Comparison of ENCODE assay signal across 14 cellular contexts in the genomic region with DNA sequence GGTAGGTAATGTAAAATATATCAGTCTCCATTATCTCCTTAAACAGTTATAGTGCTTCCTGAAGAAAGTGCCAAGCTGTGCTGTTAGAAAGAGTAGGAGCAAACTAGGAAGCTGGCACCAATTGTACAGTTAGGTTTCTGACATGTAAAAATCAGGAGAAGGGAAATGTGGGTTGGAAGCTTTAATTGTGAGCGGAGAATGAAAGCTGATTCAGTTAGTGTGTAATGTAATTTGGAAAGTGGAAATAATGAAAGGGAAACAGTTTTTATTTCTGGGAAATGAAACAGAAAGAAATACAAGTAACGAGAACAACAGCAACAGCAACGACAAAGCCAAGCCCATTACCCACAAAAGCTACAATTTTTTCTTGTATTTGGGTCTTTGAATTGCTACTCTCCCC. TPM values are rescaled to one million over a fixed set of nuclear protein-coding genes. Genes with fewer than 3 reads are reported as not detected.
DNase-seq lines count a peak whose midpoint lies in the region; ATAC-seq, FAIRE-seq and TF ChIP-seq lines count a peak whose summit lies in the region.
"Had no signal": no experiment of that assay in that cellular context is flagged by ENCODE, and none has a peak within 500 bp of the region (broad histone marks: within the 10 kb centered on the region; RNA-seq: fewer than 3 reads in every experiment).

No MANE protein-coding gene starts in this region.

- TF ChIP-seq CTCF in GM10266 (IDR thresholded peaks at IDR 0.05; ENCODE audit: control insufficient read depth, insufficient read depth, low read depth, missing control alignments) (no peak), activated B cell treated with CpG ODN at 0.5 μM for 24 hours (IDR thresholded peaks at IDR 0.05) (no peak), pancreas (IDR thresholded peaks at IDR 0.05) (no peak), WERI-Rb-1 (IDR thresholded peaks at IDR 0.05; ENCODE audit: low read depth, low read length) (no peak)

- H3K4me3 ChIP-seq in ACC112 (ENCODE audit: low read depth, low read length) (no peak overlapping the region), muscle layer of colon (ENCODE audit: low read depth in 1 of 2, low read length in 2 of 2) (no peak overlapping the region), pancreas (no peak overlapping the region), WERI-Rb-1 (ENCODE audit: low read depth, low read length) (no peak overlapping the region)

- no peak for ATAC-seq in activated B cell treated with CpG ODN at 0.5 μM for 24 hours (ENCODE audit: low read depth)
- no peak for ATAC-seq in pancreas
- no peak for ATAC-seq in HG03442 (IDR thresholded peaks at IDR 0.05; ENCODE audit: unreplicated experiment)

- H3K27me3 Mint-ChIP-seq in activated B cell treated with CpG ODN at 0.5 μM for 24 hours = no peaks in the 10 kb centered on the region

- peak overlapping the region; percentile 36 for H3K4me3 Mint-ChIP-seq in activated B cell treated with CpG ODN at 0.5 μM for 24 hours

- H3K27ac Mint-ChIP-seq in activated B cell treated with CpG ODN at 0.5 μM for 24 hours = peak overlapping the region; percentile 51

- H3K4me1 ChIP-seq in ACC112 (ENCODE audit: control insufficient read depth, insufficient read depth, low read length, unreplicated experiment) = peaks cover 18% of the 10 kb centered on the region
- H3K4me1 ChIP-seq in muscle layer of colon (ENCODE audit: insufficient read depth, low read length) = peaks cover 27% of the 10 kb centered on the region
- H3K4me1 ChIP-seq in pancreas = peaks cover 0 to 4% (median 0%) of the 10 kb centered on the region in 3 donors

- H3K27ac ChIP-seq in ACC112 (ENCODE audit: low read depth, low read length) (no peak overlapping the region), muscle layer of colon (ENCODE audit: low read depth, low read length) (no peak overlapping the region), pancreas (no peak overlapping the region), WERI-Rb-1 (no peak overlapping the region)
- H3K27ac ChIP-seq: HL-60 had no signal

- CTCF ChIA-PET in activated B cell treated with CpG ODN at 0.5 μM for 24 hours (lab: Charles Lee) = no interaction called here

- intact Hi-C loops in activated B cell treated with CpG ODN at 0.5 μM for 24 hours (cut with micrococcal nuclease) (loop anchor here (10.0 kb wide), 1 partner anchor 51 kb away; no protein-coding TSS in a partner anchor), pancreas (cut with DNase I) (no loop called here)

- H3K79me2 ChIP-seq in ACC112 (ENCODE audit: control insufficient read depth, insufficient read depth, low read length, unreplicated experiment) = no peaks in the 10 kb centered on the region

- H3K4me1 Mint-ChIP-seq in activated B cell treated with CpG ODN at 0.5 μM for 24 hours = peaks cover 48% of the 10 kb centered on the region

- DNase-seq in GM10266 (ENCODE audit: extremely low spot score) = peak; percentile 41
- no peak for DNase-seq in activated B cell treated with CpG ODN at 0.5 μM for 24 hours
- no peak for DNase-seq in pancreas
- no peak for DNase-seq in NCI-H2196 treated with DMSO at 0.1 percent for 48 hours (lab: John Stamatoyannopoulos, UW; ENCODE audit: unreplicated experiment)
- no peak for DNase-seq in WERI-Rb-1
- DNase-seq: activated CD4-positive, CD25-positive, alpha-beta regulatory T cell treated with anti-CD3 and anti-CD28 coated beads, Interleukin-2, amount 50 U/mL, for 72 hours; amygdala; effector CD4-positive, alpha-beta T cell; NCI-H446; SHP77 treated with DMSO at 0.1 percent for 48 hours had no signal

- H3K36me3 ChIP-seq in ACC112 (ENCODE audit: insufficient read depth, low read length) (no peaks in the 10 kb centered on the region), muscle layer of colon (ENCODE audit: insufficient read depth, low read length) (no peaks in the 10 kb centered on the region), pancreas (no peaks in the 10 kb centered on the region), WERI-Rb-1 (no peaks in the 10 kb centered on the region)

- no peaks in the 10 kb centered on the region for H3K9me3 Mint-ChIP-seq in activated B cell treated with CpG ODN at 0.5 μM for 24 hours

- H3K27me3 ChIP-seq in ACC112 (ENCODE audit: insufficient read depth, low read length) (no peaks in the 10 kb centered on the region), muscle layer of colon (ENCODE audit: control insufficient read depth in 1 of 2, insufficient read depth in 2 of 2, low read length in 2 of 2) (no peaks in the 10 kb centered on the region), pancreas (no peaks in the 10 kb centered on the region), WERI-Rb-1 (ENCODE audit: insufficient read depth, low read depth, severe bottlenecking) (no peaks in the 10 kb centered on the region)

- H2AFZ ChIP-seq in ACC112 (ENCODE audit: low read length, unreplicated experiment) = peak overlapping the region; percentile 0

- H3K9me3 ChIP-seq in muscle layer of colon (ENCODE audit: low read length) (no peaks in the 10 kb centered on the region), pancreas (no peaks in the 10 kb centered on the region), WERI-Rb-1 (ENCODE audit: severe bottlenecking) (no peaks in the 10 kb centered on the region)

- WGBS in pancreas, 2 donors = 85 to 91% methylated on average over 3 of the region's 3 CpGs

- peak overlapping the region; percentile 14 for H3K9ac ChIP-seq in muscle layer of colon (ENCODE audit: low read length)

- no peaks in the 10 kb centered on the region for H3K36me3 Mint-ChIP-seq in activated B cell treated with CpG ODN at 0.5 μM for 24 hours (ENCODE audit: low read depth)

- POLR2A ChIA-PET in activated B cell treated with CpG ODN at 0.5 μM for 24 hours (lab: Charles Lee) = interaction anchor here (0.9 kb wide), 1 partner anchor 49 kb away, joined by 3 read pairs; a partner anchor contains a TSS

- FAIRE-seq in pancreas (lab: Jason Lieb, UNC) = no peak

RNA-seq across cellular contexts. Expression of a gene that starts 48.8 kb away (rescaled TPM):
- 19.2 and 21.3 TPM in 2 replicates for total RNA-seq in activated B cell treated with CpG ODN at 0.5 μM for 24 hours
- total RNA-seq in pancreas = 1 to 10 TPM; 3.1 to 9.1 (median 4.6) TPM
- 1 to 10 TPM; 1.7 to 3.0 TPM for polyA plus RNA-seq in pancreas
